Comparison of ENCODE assay signal across 8 cellular contexts in genomic region chr22:29480512-29481264, GRCh38. TPM values are rescaled to one million over a fixed set of nuclear protein-coding genes. Genes with fewer than 3 reads are reported as not detected.
DNase-seq lines count a peak whose midpoint lies in the region; ATAC-seq and TF ChIP-seq lines count a peak whose summit lies in the region.

No MANE protein-coding gene starts in this region.

- peak overlapping the region; percentile 41 to 47; a peak in 3 of 4 replicates for H3K4me3 ChIP-seq in SK-N-SH (ENCODE audit: low read depth in 2 of 2, low read length in 1 of 2)
- H3K4me3 ChIP-seq in choroid plexus epithelial cell (ENCODE audit: low read depth, low read length), result peak overlapping the region; percentile 42
- H3K4me3 ChIP-seq in mesodermal cell (ENCODE audit: extremely low read depth, insufficient read depth, low read length, poor library complexity, severe bottlenecking), result peak overlapping the region; percentile 35
- peak overlapping the region; percentile 7 to 37 (median 24) for H3K4me3 ChIP-seq in stomach
- H3K4me3 ChIP-seq in sigmoid colon, result peak overlapping the region in 2 of 4 donors; percentile 32 to 37
- no peak overlapping the region for H3K4me3 ChIP-seq in Caco-2 (ENCODE audit: low read depth, low read length)

- no peak overlapping the region for H3K9ac ChIP-seq in SK-N-SH

- no TSS peak for BruUV-seq in Caco-2 (replicated peaks; lab: Mats Ljungman, UMichigan)

- H3K27me3 Mint-ChIP-seq in Caco-2 (ENCODE audit: insufficient read depth, unreplicated experiment), result peaks cover 13% of the 10 kb centered on the region

- peak overlapping the region; percentile 75 for H3K4me2 ChIP-seq in SK-N-SH

- H3K27ac Mint-ChIP-seq in Caco-2 (ENCODE audit: unreplicated experiment), result no peak overlapping the region

- no peaks in the 10 kb centered on the region for H3K9me3 Mint-ChIP-seq in Caco-2 (ENCODE audit: unreplicated experiment)

- H3K27ac ChIP-seq in SK-N-SH (ENCODE audit: low read depth in 2 of 2, low read length in 1 of 2) (peak overlapping the region in 1 of 2 experiments; percentile 23; a peak in 1 of 4 replicates), mesodermal cell (ENCODE audit: low read depth, low read length, severe bottlenecking) (no peak overlapping the region), stomach (no peak overlapping the region), sigmoid colon (no peak overlapping the region)

- H3K36me3 ChIP-seq in SK-N-SH (replicated peaks in 1 of 2; ENCODE audit: control insufficient read depth in 1 of 2, insufficient read depth in 2 of 2, low read length in 1 of 2) (no peaks in the 10 kb centered on the region), mesodermal cell (ENCODE audit: control insufficient read depth, insufficient read depth, low read length) (no peaks in the 10 kb centered on the region), stomach (no peaks in the 10 kb centered on the region), sigmoid colon (no peaks in the 10 kb centered on the region), Caco-2 (ENCODE audit: control insufficient read depth, insufficient read depth, low read length) (no peaks in the 10 kb centered on the region)

- H3K79me2 ChIP-seq in SK-N-SH (ENCODE audit: insufficient read depth), result no peaks in the 10 kb centered on the region

- no peak for ATAC-seq in HG02938 (IDR thresholded peaks at IDR 0.05; ENCODE audit: unreplicated experiment)

- H3K36me3 Mint-ChIP-seq in Caco-2 (ENCODE audit: insufficient read depth, unreplicated experiment), result no peaks in the 10 kb centered on the region

- POLR2A ChIA-PET in SK-N-SH (lab: Yijun Ruan, JAX) (interaction anchor here (0.7 to 1.7 kb wide), 8 partner anchors 9 to 137 kb away, joined by 3 to 13 read pairs (median 4); partner anchors contain the start of gene THOC5), Caco-2 (lab: Charles Lee) (no interaction called here)

- H2AFZ ChIP-seq in SK-N-SH (ENCODE audit: low read depth), result peak overlapping the region; percentile 41; the same call in 1 of the 2 replicates

- no peaks in the 10 kb centered on the region for H3F3A ChIP-seq in SK-N-SH (replicated peaks; ENCODE audit: insufficient read depth)

- TF ChIP-seq EP300 in SK-N-SH (IDR thresholded peaks at IDR 0.05; ENCODE audit: borderline replicate concordance in 1 of 2, low read depth in 1 of 2, low read length in 1 of 2), result no peak; a peak in 1 of 4 replicates
- TF ChIP-seq EP300 in stomach (IDR thresholded peaks at IDR 0.05), result no peak
- TF ChIP-seq EP300 in sigmoid colon (IDR thresholded peaks at IDR 0.05), result no peak

- H3K9me3 ChIP-seq in SK-N-SH, result no peaks in the 10 kb centered on the region
- H3K9me3 ChIP-seq in mesodermal cell (ENCODE audit: control insufficient read depth, low read length), result no peaks in the 10 kb centered on the region
- H3K9me3 ChIP-seq in stomach, result no peaks in the 10 kb centered on the region
- H3K9me3 ChIP-seq in sigmoid colon, result no peaks in the 10 kb centered on the region
- no peaks in the 10 kb centered on the region for H3K9me3 ChIP-seq in Caco-2

- peaks cover 0 to 32% of the 10 kb centered on the region in 2 experiments; a peak in 1 of 4 replicates for H3K4me1 ChIP-seq in SK-N-SH (ENCODE audit: control insufficient read depth in 1 of 2, insufficient read depth in 2 of 2, low read depth in 1 of 2, low read length in 1 of 2)
- peaks cover 16% of the 10 kb centered on the region for H3K4me1 ChIP-seq in mesodermal cell (ENCODE audit: control insufficient read depth, insufficient read depth, low read length, poor library complexity, severe bottlenecking)
- H3K4me1 ChIP-seq in stomach, result peaks cover 12 to 33% (median 20%) of the 10 kb centered on the region in 4 donors
- H3K4me1 ChIP-seq in sigmoid colon, result peaks cover 0 to 30% (median 26%) of the 10 kb centered on the region in 4 donors
- H3K4me1 ChIP-seq in Caco-2, result no peaks in the 10 kb centered on the region

- H3K9me2 ChIP-seq in SK-N-SH, result no peaks in the 10 kb centered on the region

- DNase-seq in D341Med (ENCODE audit: low spot score) (peak; percentile 97), SK-N-SH (peak; percentile 96), choroid plexus epithelial cell (ENCODE audit: low read depth) (peak; percentile 71), stomach (no peak), sigmoid colon (no peak), Caco-2 (no peak)

- CTCF ChIA-PET in SK-N-SH (lab: Yijun Ruan, JAX) (interaction anchor here (0.7 to 3.0 kb wide), 9 partner anchors 10 to 92 kb away, joined by 3 to 12 read pairs (median 6); partner anchors contain the start of genes AP1B1 and THOC5), Caco-2 (lab: Charles Lee) (no interaction called here)

- TF ChIP-seq CTCF in SK-N-SH (IDR thresholded peaks at IDR 0.05), result no peak; the same call in 1 of the 2 replicates
- TF ChIP-seq CTCF in choroid plexus epithelial cell (conservative IDR thresholded peaks at IDR 0.05; ENCODE audit: low read depth, low read length), result no peak
- no peak for TF ChIP-seq CTCF in stomach (IDR thresholded peaks at IDR 0.05)
- TF ChIP-seq CTCF in sigmoid colon (IDR thresholded peaks at IDR 0.05), result no peak
- TF ChIP-seq CTCF in Caco-2 (IDR thresholded peaks at IDR 0.05; ENCODE audit: insufficient read depth in 1 of 2, low read depth in 1 of 2, low read length in 1 of 2, severe bottlenecking in 1 of 2, unreplicated experiment in 1 of 2), result no peak

- H3K4me1 Mint-ChIP-seq in Caco-2 (ENCODE audit: low read depth, unreplicated experiment), result peaks cover 7% of the 10 kb centered on the region

- 0 out of 2 replicates have a peak, but pooled peaks cover 5% of the 10 kb centered on the region for H4K20me1 ChIP-seq in SK-N-SH (ENCODE audit: insufficient read depth)

- peaks cover 9% of the 10 kb centered on the region; the same call in 1 of the 2 replicates for H3K27me3 ChIP-seq in SK-N-SH (ENCODE audit: insufficient read depth)
- H3K27me3 ChIP-seq in stomach, result peaks cover 25 to 77% (median 52%) of the 10 kb centered on the region in 3 donors
- H3K27me3 ChIP-seq in sigmoid colon, result peaks cover 31 to 61% (median 57%) of the 10 kb centered on the region in 3 donors
- H3K27me3 ChIP-seq in Caco-2 (replicated peaks; ENCODE audit: control insufficient read depth, insufficient read depth, low read length), result no peaks in the 10 kb centered on the region; the same call in 1 of the 2 replicates

- peak; percentile 48 for TF ChIP-seq RAD21 in SK-N-SH (IDR thresholded peaks at IDR 0.05; ENCODE audit: low read length)

- intact Hi-C loops in stomach (cut with DNase I; ENCODE audit: low total_unique reads) (no loop called here), sigmoid colon (cut with DNase I) (no loop called here), Caco-2 (cut with micrococcal nuclease; ENCODE audit: unreplicated experiment) (no loop called here)

- TF ChIP-seq POLR2A in stomach (IDR thresholded peaks at IDR 0.05), result no peak
- TF ChIP-seq POLR2A in sigmoid colon (IDR thresholded peaks at IDR 0.05), result no peak

- WGBS in SK-N-SH (ENCODE audit: low lambda C conversion rate), result 10% methylated on average over 21 of the region's 107 CpGs
- WGBS in mesodermal cell (ENCODE audit: insufficient coverage in 2 of 2), 2 experiments, result 6 to 8% methylated on average over 69 to 86 of the region's 107 CpGs
- WGBS in stomach, 5 donors, result 10 to 23% (median 18%) methylated on average over 29 to 107 of the region's 107 CpGs
- WGBS in sigmoid colon, 2 donors, result 19 to 51% methylated on average over 107 of the region's 107 CpGs

- H3K4me3 Mint-ChIP-seq in Caco-2 (ENCODE audit: unreplicated experiment), result no peak overlapping the region

TF ChIP-seq in SK-N-SH, 30 proteins besides CTCF, POLR2A, EP300 and RAD21 (continues in another document):
- TF ChIP-seq ZBTB33 (IDR thresholded peaks at IDR 0.05; ENCODE audit: borderline replicate concordance, low read depth) (peak; percentile 87; the same call in 1 of the 2 replicates), SIN3A (IDR thresholded peaks at IDR 0.05; ENCODE audit: borderline replicate concordance, low read depth, low read length) (0 out of 2 replicates have a peak, but pooled peaks have one; percentile 34), GATA2 (CRISPR knock-in tag; IDR thresholded peaks at IDR 0.05) (no peak), NRF1 (IDR thresholded peaks at IDR 0.05; ENCODE audit: low read depth, low read length) (peak; percentile 68), TEAD4 (IDR thresholded peaks at IDR 0.05; ENCODE audit: borderline replicate concordance, insufficient read depth) (no peak), ELF1 (IDR thresholded peaks at IDR 0.05) (no peak)
- TF ChIP-seq, protein P1, sequence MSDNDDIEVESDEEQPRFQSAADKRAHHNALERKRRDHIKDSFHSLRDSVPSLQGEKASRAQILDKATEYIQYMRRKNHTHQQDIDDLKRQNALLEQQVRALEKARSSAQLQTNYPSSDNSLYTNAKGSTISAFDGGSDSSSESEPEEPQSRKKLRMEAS (IDR thresholded peaks at IDR 0.05; ENCODE audit: low read depth), result peak; percentile 94

RNA-seq across cellular contexts. Expression of gene NEFH, which starts 0.7 kb away (rescaled TPM):
- polyA plus RNA-seq in SK-N-SH (2012; rRNA removed) (3.5 TPM in 2 replicates), stomach (under 1 TPM in 2 of 3 donors, not detected in 1; 0.25 to 0.43 TPM), sigmoid colon (1 to 10 TPM in 1 of 3 donors, under 1 TPM in 1, not detected in 1; 0.23 to 1.2 TPM)
- polyA plus RNA-seq in SK-N-SH (2012; cell fraction: cytosol; rRNA removed), result 4.2 and 4.3 TPM in 2 replicates
- 0.72 and 1.1 TPM in 2 replicates for polyA plus RNA-seq in SK-N-SH (2012; cell fraction: nucleus; rRNA removed)
- polyA plus RNA-seq in mesodermal cell (2013, experiment 1 of 2), result 7.4 TPM
- polyA plus RNA-seq in mesodermal cell (2013, experiment 2 of 2), result 6.6 TPM
- total RNA-seq in stomach (1 to 10 TPM in 1 of 5 donors, under 1 TPM in 2, not detected in 2; 0.14 to 2.7 (median 0.92) TPM), sigmoid colon (1 to 10 TPM; 1.2 to 3.0 (median 1.9) TPM), Caco-2 (2022) (not detected in 2 replicates)

RNA-seq across cellular contexts. Expression of gene RFPL1, which starts 42.3 kb away (rescaled TPM):
- not detected in 2 replicates for polyA plus RNA-seq in SK-N-SH (2012; rRNA removed)
- polyA plus RNA-seq in SK-N-SH (2012; cell fraction: cytosol; rRNA removed), result not detected in 2 replicates
- polyA plus RNA-seq in SK-N-SH (2012; cell fraction: nucleus; rRNA removed), result not detected in 2 replicates
- polyA plus RNA-seq in mesodermal cell (2013, experiment 1 of 2), result 0.33 TPM
- polyA plus RNA-seq in mesodermal cell (2013, experiment 2 of 2), result not detected
- not detected for total RNA-seq in stomach
- polyA plus RNA-seq in stomach, result not detected
- total RNA-seq in sigmoid colon, result not detected
- not detected for polyA plus RNA-seq in sigmoid colon
- total RNA-seq in Caco-2 (2022), result not detected in 2 replicates

Comparison
In these comparisons a context has a peak if more than half of its experiments do, and no peak if none do; other contexts are left out.
1. DNase-seq: peak in D341Med (single experiment), SK-N-SH (single experiment) and choroid plexus epithelial cell (single experiment); none in stomach (single experiment), sigmoid colon (single experiment) and Caco-2 (0 of 2).